Comparison of ENCODE assay signal across 7 cellular contexts in the genomic region with DNA sequence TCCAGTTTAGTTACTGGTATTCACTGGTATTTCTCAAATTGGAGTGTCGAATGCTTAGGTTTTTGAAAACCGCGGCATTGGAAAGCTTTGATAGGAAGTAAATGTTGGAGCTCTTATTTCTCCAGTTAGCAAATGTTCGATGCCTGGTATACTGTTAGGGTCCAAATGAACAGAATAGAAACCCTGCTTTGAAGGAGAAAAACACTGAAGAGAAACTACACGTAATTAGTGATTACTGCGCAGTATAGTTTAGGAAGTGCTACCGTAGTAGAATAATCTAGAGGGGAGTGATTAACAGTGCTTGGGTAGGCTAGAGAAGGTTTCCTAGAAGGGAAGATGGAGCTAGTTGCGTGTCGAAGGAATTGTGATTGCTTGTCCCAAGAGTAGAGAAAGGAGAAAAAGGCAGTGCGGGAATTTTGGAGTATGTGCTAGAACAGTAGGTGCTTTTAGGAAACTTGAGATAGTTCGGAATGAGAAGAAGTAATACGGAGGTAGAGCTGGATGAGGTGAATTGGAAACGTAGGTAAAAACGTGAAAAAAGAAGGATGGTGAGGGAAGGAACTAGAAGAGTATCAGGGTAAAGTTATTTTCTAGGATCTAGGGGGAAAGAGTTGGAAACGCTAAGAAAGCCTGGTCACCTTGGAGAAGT. TPM values are rescaled to one million over a fixed set of nuclear protein-coding genes. Genes with fewer than 3 reads are reported as not detected.
DNase-seq lines count a peak whose midpoint lies in the region; ATAC-seq and TF ChIP-seq lines count a peak whose summit lies in the region.

No MANE protein-coding gene starts in this region.

- WGBS in gastroesophageal sphincter (ENCODE audit: low coverage in 1 of 2), 2 donors = 39 to 47% methylated on average over 12 to 15 of the region's 15 CpGs

- intact Hi-C loops in HCT116 (cut with micrococcal nuclease) = loop anchor here (5.0 kb wide), 1 partner anchor 601 kb away; a partner anchor contains a TSS

- H3K9me3 ChIP-seq in HCT116 (ENCODE audit: control insufficient read depth in 1 of 2, insufficient read depth in 1 of 2, low read depth in 1 of 2, low read length in 2 of 2) (no peaks in the 10 kb centered on the region), SU-DHL-6 (ENCODE audit: insufficient read depth, low read length) (no peaks in the 10 kb centered on the region), gastroesophageal sphincter (no peaks in the 10 kb centered on the region)

- DNase-seq in HCT116 (ENCODE audit: low read depth, low spot score) (no peak), NCI-H1930 (lab: John Stamatoyannopoulos, UW) (no peak)

- H3K27ac ChIP-seq in HCT116 (ENCODE audit: low read depth, low read length) (peak overlapping the region; percentile 77; the same call in 1 of the 2 replicates), SU-DHL-6 (ENCODE audit: low read depth, low read length) (peak overlapping the region; percentile 96), gastroesophageal sphincter (peak overlapping the region in 3 of 4 donors; percentile 99 to 100 (median 99)), skin epidermis (peak overlapping the region in 14 of 21 experiments; percentile 77 to 100 (median 98))

- peaks cover 75% of the 10 kb centered on the region for H3K79me2 ChIP-seq in HCT116 (ENCODE audit: insufficient read depth, low read length)
- H3K79me2 ChIP-seq in SU-DHL-6 (ENCODE audit: insufficient read depth, low read length) = peaks cover 81% of the 10 kb centered on the region

- H3K4me2 ChIP-seq in HCT116 (ENCODE audit: low read length) (peak overlapping the region; percentile 92), SU-DHL-6 (ENCODE audit: low read depth, low read length, poor library complexity, severe bottlenecking) (peak overlapping the region; percentile 77)

- H3K27me3 ChIP-seq in HCT116 (ENCODE audit: insufficient read depth, low read length) (no peaks in the 10 kb centered on the region), SU-DHL-6 (ENCODE audit: low read length) (no peaks in the 10 kb centered on the region), gastroesophageal sphincter (no peaks in the 10 kb centered on the region)

- H3K36me3 ChIP-seq in HCT116 (ENCODE audit: control insufficient read depth in 1 of 2, insufficient read depth in 2 of 2, low read length in 2 of 2) (peaks cover 4 to 5% of the 10 kb centered on the region in 2 experiments; a peak in 3 of 4 replicates), SU-DHL-6 (ENCODE audit: low read length) (peaks cover 19% of the 10 kb centered on the region), gastroesophageal sphincter (peaks cover 0 to 11% of the 10 kb centered on the region in 2 donors)

- ATAC-seq in HCT116 = no peak
- ATAC-seq in gastroesophageal sphincter = no peak
- no peak for ATAC-seq in HG03571 (IDR thresholded peaks at IDR 0.05; ENCODE audit: unreplicated experiment)
- ATAC-seq in GM21737 (IDR thresholded peaks at IDR 0.05; ENCODE audit: unreplicated experiment) = no peak

- TF ChIP-seq RAD21 in HCT116 (IDR thresholded peaks at IDR 0.05; ENCODE audit: low read depth) = no peak

- TF ChIP-seq CTCF in HCT116 (IDR thresholded peaks at IDR 0.05 in 2 of 3, conservative IDR thresholded peaks at IDR 0.05 in 1 of 3; ENCODE audit: borderline replicate concordance in 1 of 3, insufficient read depth in 1 of 3, low read depth in 2 of 3, low read length in 2 of 3) (no peak), SU-DHL-6 (IDR thresholded peaks at IDR 0.05; ENCODE audit: insufficient read depth, low read length, poor library complexity, severe bottlenecking) (no peak), gastroesophageal sphincter (IDR thresholded peaks at IDR 0.05) (no peak)

- TF ChIP-seq POLR2A in HCT116 (IDR thresholded peaks at IDR 0.05; ENCODE audit: borderline replicate concordance, extremely low read depth, insufficient read depth, insufficient read length) (no peak), gastroesophageal sphincter (IDR thresholded peaks at IDR 0.05) (no peak)

- BruUV-seq in HCT116 (replicated peaks; lab: Mats Ljungman, UMichigan) = no TSS peak

- CTCF ChIA-PET in HCT116 (lab: Charles Lee) = interaction anchor here (0.8 to 1.2 kb wide), 3 partner anchors 58 to 640 kb away, joined by 3 to 5 read pairs (median 4); no protein-coding TSS in a partner anchor

- H4K20me1 ChIP-seq in HCT116 (ENCODE audit: insufficient read depth) = no peaks in the 10 kb centered on the region; the same call in 1 of the 2 replicates
- peaks cover 22% of the 10 kb centered on the region; the same call in 1 of the 2 replicates for H4K20me1 ChIP-seq in SU-DHL-6 (ENCODE audit: low read depth, low read length)

- H3K9me2 ChIP-seq in HCT116 (ENCODE audit: insufficient read depth) (no peaks in the 10 kb centered on the region), SU-DHL-6 (replicated peaks; ENCODE audit: insufficient read depth, low read length) (no peaks in the 10 kb centered on the region)

- H3K9ac ChIP-seq in HCT116 (ENCODE audit: low read length) = peak overlapping the region; percentile 81
- H3K9ac ChIP-seq in SU-DHL-6 (ENCODE audit: low read length) = peak overlapping the region; percentile 100

- H3F3A ChIP-seq in SU-DHL-6 (ENCODE audit: insufficient read depth) = peaks cover 9% of the 10 kb centered on the region; the same call in 1 of the 2 replicates

- H3K4me1 ChIP-seq in HCT116 (ENCODE audit: control insufficient read depth in 1 of 2, insufficient read depth in 2 of 2, low read length in 2 of 2) (peaks cover 9 to 18% of the 10 kb centered on the region in 2 experiments; a peak in 3 of 4 replicates), gastroesophageal sphincter (peaks cover 0 to 41% (median 8%) of the 10 kb centered on the region in 3 donors)

- RAD21 ChIA-PET in HCT116 (lab: Charles Lee; ENCODE audit: low non-redundant PET in 1 of 2, low total read pairs in 2 of 2, uncharacterized antibody in 2 of 2, unreplicated experiment in 2 of 2) = no interaction called here

- no peak for TF ChIP-seq EP300 in gastroesophageal sphincter (IDR thresholded peaks at IDR 0.05)

- H3K4me3 ChIP-seq in HCT116 (replicated peaks in 1 of 2; ENCODE audit: low read depth in 1 of 2, low read length in 2 of 2) = peak overlapping the region; percentile 76 to 87
- H3K4me3 ChIP-seq in SU-DHL-6 (ENCODE audit: insufficient read depth, low read length, poor library complexity, severe bottlenecking) = peak overlapping the region; percentile 87
- H3K4me3 ChIP-seq in gastroesophageal sphincter = peak overlapping the region; percentile 48 to 90
- peak overlapping the region; percentile 65 to 95 (median 83) for H3K4me3 ChIP-seq in skin epidermis

- no peak overlapping the region for H2AFZ ChIP-seq in HCT116 (ENCODE audit: low read depth, low read length, poor library complexity, severe bottlenecking)
- H2AFZ ChIP-seq in SU-DHL-6 (ENCODE audit: low read depth, low read length, severe bottlenecking) = peak overlapping the region; percentile 76

- POLR2A ChIA-PET in HCT116 (lab: Charles Lee) = interaction anchor here (1.2 to 1.8 kb wide), 2 partner anchors 8 to 725 kb away, joined by 4 to 5 read pairs; a partner anchor contains a TSS

TF ChIP-seq in HCT116, 20 proteins besides CTCF, POLR2A, EP300 and RAD21:
- TF ChIP-seq, protein P1, sequence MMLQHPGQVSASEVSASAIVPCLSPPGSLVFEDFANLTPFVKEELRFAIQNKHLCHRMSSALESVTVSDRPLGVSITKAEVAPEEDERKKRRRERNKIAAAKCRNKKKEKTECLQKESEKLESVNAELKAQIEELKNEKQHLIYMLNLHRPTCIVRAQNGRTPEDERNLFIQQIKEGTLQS (IDR thresholded peaks at IDR 0.05) = no peak
- no peak for TF ChIP-seq TCF7L2 (IDR thresholded peaks at IDR 0.05; ENCODE audit: borderline replicate concordance, extremely low read depth, insufficient read depth, insufficient read length)
- TF ChIP-seq POLR2AphosphoS5 (IDR thresholded peaks at IDR 0.05; ENCODE audit: low read depth, low read length) = no peak
- TF ChIP-seq EZH2 (IDR thresholded peaks at IDR 0.05) = no peak
- no peak for TF ChIP-seq ZNF274 (IDR thresholded peaks at IDR 0.05; ENCODE audit: low read depth, low read length)
- no peak for TF ChIP-seq CEBPB (IDR thresholded peaks at IDR 0.05; ENCODE audit: low read depth)
- no peak for TF ChIP-seq SRF (IDR thresholded peaks at IDR 0.05; ENCODE audit: low read depth)
- no peak for TF ChIP-seq JUND (IDR thresholded peaks at IDR 0.05)
- no peak for TF ChIP-seq EZH2phosphoT487 (IDR thresholded peaks at IDR 0.05; ENCODE audit: borderline replicate concordance)
- TF ChIP-seq, protein P2, sequence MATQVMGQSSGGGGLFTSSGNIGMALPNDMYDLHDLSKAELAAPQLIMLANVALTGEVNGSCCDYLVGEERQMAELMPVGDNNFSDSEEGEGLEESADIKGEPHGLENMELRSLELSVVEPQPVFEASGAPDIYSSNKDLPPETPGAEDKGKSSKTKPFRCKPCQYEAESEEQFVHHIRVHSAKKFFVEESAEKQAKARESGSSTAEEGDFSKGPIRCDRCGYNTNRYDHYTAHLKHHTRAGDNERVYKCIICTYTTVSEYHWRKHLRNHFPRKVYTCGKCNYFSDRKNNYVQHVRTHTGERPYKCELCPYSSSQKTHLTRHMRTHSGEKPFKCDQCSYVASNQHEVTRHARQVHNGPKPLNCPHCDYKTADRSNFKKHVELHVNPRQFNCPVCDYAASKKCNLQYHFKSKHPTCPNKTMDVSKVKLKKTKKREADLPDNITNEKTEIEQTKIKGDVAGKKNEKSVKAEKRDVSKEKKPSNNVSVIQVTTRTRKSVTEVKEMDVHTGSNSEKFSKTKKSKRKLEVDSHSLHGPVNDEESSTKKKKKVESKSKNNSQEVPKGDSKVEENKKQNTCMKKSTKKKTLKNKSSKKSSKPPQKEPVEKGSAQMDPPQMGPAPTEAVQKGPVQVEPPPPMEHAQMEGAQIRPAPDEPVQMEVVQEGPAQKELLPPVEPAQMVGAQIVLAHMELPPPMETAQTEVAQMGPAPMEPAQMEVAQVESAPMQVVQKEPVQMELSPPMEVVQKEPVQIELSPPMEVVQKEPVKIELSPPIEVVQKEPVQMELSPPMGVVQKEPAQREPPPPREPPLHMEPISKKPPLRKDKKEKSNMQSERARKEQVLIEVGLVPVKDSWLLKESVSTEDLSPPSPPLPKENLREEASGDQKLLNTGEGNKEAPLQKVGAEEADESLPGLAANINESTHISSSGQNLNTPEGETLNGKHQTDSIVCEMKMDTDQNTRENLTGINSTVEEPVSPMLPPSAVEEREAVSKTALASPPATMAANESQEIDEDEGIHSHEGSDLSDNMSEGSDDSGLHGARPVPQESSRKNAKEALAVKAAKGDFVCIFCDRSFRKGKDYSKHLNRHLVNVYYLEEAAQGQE (IDR thresholded peaks at IDR 0.05; ENCODE audit: low read depth) = no peak
- TF ChIP-seq ELF1 (IDR thresholded peaks at IDR 0.05; ENCODE audit: borderline replicate concordance, low read depth) = no peak
TF ChIP-seq in HCT116: peak in this region for 0.

RNA-seq across cellular contexts. Expression of a gene that starts 1.2 kb away (rescaled TPM):
- 43.3 TPM for total RNA-seq in HCT116 (2021; ENCODE audit: unreplicated experiment)
- polyA plus RNA-seq in HCT116 (2012) = 18.3 and 25.2 TPM in 2 replicates
- total RNA-seq in gastroesophageal sphincter = 10 to 100 TPM; 21.4 to 52.1 (median 27.1) TPM

RNA-seq across cellular contexts. Expression of a gene that starts 1.9 kb away (rescaled TPM):
- total RNA-seq in HCT116 (2021; ENCODE audit: unreplicated experiment) (27.5 TPM), gastroesophageal sphincter (10 to 100 TPM; 21.0 to 41.7 (median 33.9) TPM)
- 8.1 and 10.5 TPM in 2 replicates for polyA plus RNA-seq in HCT116 (2012)
